10 cellular contexts compared by ENCODE assay signal in the genomic region with DNA sequence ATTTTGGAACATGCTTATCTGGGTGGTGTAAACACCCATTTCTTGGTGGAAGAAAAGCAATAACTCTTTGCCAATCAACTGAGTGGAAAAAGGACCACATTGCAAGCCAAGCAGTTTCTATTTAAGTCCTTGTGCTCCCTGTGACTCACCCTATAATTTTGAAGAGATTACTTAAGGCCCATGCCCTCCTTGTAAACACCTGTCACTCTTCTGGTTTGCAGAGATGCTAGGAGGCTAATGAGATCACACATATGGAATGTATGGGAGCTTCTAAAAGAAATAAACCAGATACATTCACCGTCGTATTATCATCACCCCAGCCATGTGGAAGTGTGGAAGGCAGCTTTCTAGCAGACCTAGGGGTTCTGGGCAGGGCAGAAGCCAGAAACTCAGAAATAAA.
DNase-seq lines count a peak whose midpoint lies in the region; ATAC-seq and TF ChIP-seq lines count a peak whose summit lies in the region.
"Had no signal": no experiment of that assay in that cellular context is flagged by ENCODE, and none has a peak within 500 bp of the region (broad histone marks: within the 10 kb centered on the region; RNA-seq: fewer than 3 reads in every experiment).

No MANE protein-coding gene starts in this region.

- peak overlapping the region; percentile 68 for H4K91ac ChIP-seq in trophoblast cell (ENCODE audit: low read depth, low read length)

- H3K4ac ChIP-seq in trophoblast cell (ENCODE audit: low read depth, low read length): no peak overlapping the region

- peak; percentile 28 for DNase-seq in DMS79 (lab: John Stamatoyannopoulos, UW)
- peak; percentile 4 for DNase-seq in MV-4-11 (lab: John Stamatoyannopoulos, UW)
- no peak for DNase-seq in chondrocyte (ENCODE audit: low spot score)
- DNase-seq in trophoblast cell: peak; percentile 59 to 87
- DNase-seq in D341Med (ENCODE audit: low spot score): no peak
- DNase-seq: activated CD4-positive, alpha-beta T cell treated with anti-CD3 and anti-CD28 coated beads, Interleukin-2, amount 50 U/mL, for 48 hours had no signal

- WGBS in trophoblast cell (ENCODE audit: extremely low coverage, insufficient coverage, insufficient read length): no CpG with 5 or more reads among the region's 2 CpGs

- H3K4me1 ChIP-seq in trophoblast cell (ENCODE audit: control insufficient read depth in 1 of 2, insufficient read depth in 2 of 2, low read length in 2 of 2): peaks cover 10 to 20% of the 10 kb centered on the region in 2 experiments

- H2AK5ac ChIP-seq in trophoblast cell (ENCODE audit: low read length): no peak overlapping the region

- H4K12ac ChIP-seq in trophoblast cell (ENCODE audit: low read depth, low read length): no peak overlapping the region

- peaks cover 17% of the 10 kb centered on the region for H3K4me1 Mint-ChIP-seq in chondrocyte (ENCODE audit: low read depth)

- H3K9ac ChIP-seq in trophoblast cell (ENCODE audit: low read length): no peak overlapping the region

- H3K27ac Mint-ChIP-seq in chondrocyte (ENCODE audit: unreplicated experiment): peak overlapping the region; percentile 20

- peak overlapping the region; percentile 39 for H4K8ac ChIP-seq in trophoblast cell (ENCODE audit: low read depth, low read length)

- H2AFZ ChIP-seq in trophoblast cell (ENCODE audit: insufficient read depth, low read length, poor library complexity): no peak overlapping the region

- H3K36me3 Mint-ChIP-seq in chondrocyte (ENCODE audit: low read depth): no peaks in the 10 kb centered on the region

- no peak overlapping the region for H3K4me3 Mint-ChIP-seq in chondrocyte (ENCODE audit: unreplicated experiment)

- H3K36me3 ChIP-seq in trophoblast cell (ENCODE audit: control insufficient read depth in 1 of 2, insufficient read depth in 2 of 2, low read length in 2 of 2): no peaks in the 10 kb centered on the region

- no peak overlapping the region for H2BK12ac ChIP-seq in trophoblast cell (ENCODE audit: low read length)

- no peak overlapping the region for H3K4me2 ChIP-seq in trophoblast cell (ENCODE audit: low read length)

- H3K27ac ChIP-seq in trophoblast cell (ENCODE audit: low read depth, low read length): peak overlapping the region; percentile 18

- peaks cover 3% of the 10 kb centered on the region for H3K9me3 ChIP-seq in trophoblast cell (ENCODE audit: insufficient read depth, low read depth, low read length)

- no peak overlapping the region for H3K18ac ChIP-seq in trophoblast cell (ENCODE audit: low read length)

- ATAC-seq in GM19467 (IDR thresholded peaks at IDR 0.05; ENCODE audit: unreplicated experiment) (no peak), GM21786 (IDR thresholded peaks at IDR 0.05; ENCODE audit: unreplicated experiment) (no peak), GM21447 (IDR thresholded peaks at IDR 0.05; ENCODE audit: unreplicated experiment) (no peak)
- ATAC-seq: GM12878 had no signal

- H3K23ac ChIP-seq in trophoblast cell (ENCODE audit: low read length): no peak overlapping the region

- peak overlapping the region; percentile 92 for H2BK120ac ChIP-seq in trophoblast cell (ENCODE audit: insufficient read depth, low read length, poor library complexity)

- H3K27me3 ChIP-seq in trophoblast cell (ENCODE audit: insufficient read depth, low read length): no peaks in the 10 kb centered on the region

- no peak overlapping the region for H3K14ac ChIP-seq in trophoblast cell (ENCODE audit: low read length)

- TF ChIP-seq CTCF in chondrocyte (IDR thresholded peaks at IDR 0.05): no peak

- no peaks in the 10 kb centered on the region for H3K79me2 ChIP-seq in trophoblast cell (ENCODE audit: control insufficient read depth, insufficient read depth, low read length, poor library complexity)

- H3K27me3 Mint-ChIP-seq in chondrocyte (ENCODE audit: low read depth): peaks cover 20% of the 10 kb centered on the region

- H3K79me1 ChIP-seq in trophoblast cell (ENCODE audit: low read length): peaks cover 12% of the 10 kb centered on the region

- H3K4me3 ChIP-seq in trophoblast cell (ENCODE audit: low read depth, low read length): no peak overlapping the region
- H3K4me3 ChIP-seq: GM12878 had no signal

- H3K9me3 Mint-ChIP-seq in chondrocyte (ENCODE audit: low read depth): no peaks in the 10 kb centered on the region

- peak overlapping the region; percentile 56 for H2BK5ac ChIP-seq in trophoblast cell (ENCODE audit: low read depth, low read length, poor library complexity)

Comparison
In these comparisons a context has a peak if more than half of its experiments do, and no peak if none do; other contexts are left out.
1. DNase-seq: peak in DMS79 (single experiment), MV-4-11 (single experiment) and trophoblast cell (2 of 2); none in chondrocyte (single experiment) and D341Med (single experiment).